In the genomic region with DNA sequence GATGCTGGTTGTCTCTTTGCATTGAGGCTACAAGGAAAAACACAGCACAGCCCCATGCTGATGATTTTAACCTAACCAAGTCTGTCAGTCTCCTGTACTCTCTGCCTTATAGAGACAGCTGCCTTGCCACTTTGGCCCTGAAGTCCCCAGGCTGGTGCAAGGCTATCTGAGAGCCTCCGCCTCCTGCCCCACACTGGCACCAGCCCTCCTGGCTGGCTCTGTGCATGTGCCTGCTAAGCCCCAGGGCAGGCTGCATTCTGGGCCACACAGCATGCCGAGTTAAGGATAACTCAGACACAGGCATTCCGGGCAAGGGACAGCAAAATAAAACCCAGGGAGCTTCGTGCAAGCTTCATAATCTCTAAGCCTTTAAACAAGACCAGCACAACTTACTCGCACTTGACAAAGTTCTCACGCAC, we compare ENCODE assay signal across 8 cellular contexts. TPM values are rescaled to one million over a fixed set of nuclear protein-coding genes. Genes with fewer than 3 reads are reported as not detected.
DNase-seq lines count a peak whose midpoint lies in the region; ATAC-seq and TF ChIP-seq lines count a peak whose summit lies in the region.

No MANE protein-coding gene starts in this region.

- H3K4me3 ChIP-seq in CD4-positive, alpha-beta memory T cell (ENCODE audit: low read length in 2 of 2), result peak overlapping the region; percentile 73 to 84
- H3K4me3 ChIP-seq in lung, result no peak overlapping the region

- peaks cover 63% of the 10 kb centered on the region for H3K4me1 ChIP-seq in CD4-positive, alpha-beta memory T cell (ENCODE audit: insufficient read depth, low read length)
- peaks cover 0 to 2% of the 10 kb centered on the region in 2 donors for H3K4me1 ChIP-seq in lung (ENCODE audit: control insufficient read depth in 2 of 2, insufficient read depth in 2 of 2, low read length in 2 of 2)

- TF ChIP-seq CTCF in lung (IDR thresholded peaks at IDR 0.05; ENCODE audit: control extremely low read depth, extremely low read depth), result no peak

- peaks cover 0 to 10% (median 2%) of the 10 kb centered on the region in 8 donors for H3K9me3 Mint-ChIP-seq in CD4-positive, alpha-beta memory T cell
- no peaks in the 10 kb centered on the region for H3K9me3 Mint-ChIP-seq in activated naive CD4-positive, alpha-beta T cell treated with anti-CD3 and anti-CD28 coated beads for 36 hours

- H3K36me3 Mint-ChIP-seq in CD4-positive, alpha-beta memory T cell, result peaks cover 24 to 52% of the 10 kb centered on the region in 2 donors
- H3K36me3 Mint-ChIP-seq in activated naive CD4-positive, alpha-beta T cell treated with anti-CD3 and anti-CD28 coated beads for 36 hours (ENCODE audit: low read depth), result peaks cover 3% of the 10 kb centered on the region

- peaks cover 1 to 3% of the 10 kb centered on the region in 2 donors for H3K27me3 Mint-ChIP-seq in CD4-positive, alpha-beta memory T cell
- no peaks in the 10 kb centered on the region for H3K27me3 Mint-ChIP-seq in activated naive CD4-positive, alpha-beta T cell treated with anti-CD3 and anti-CD28 coated beads for 36 hours (ENCODE audit: low read depth)

- H3K36me3 ChIP-seq in CD4-positive, alpha-beta memory T cell (ENCODE audit: insufficient read depth, low read length), result no peaks in the 10 kb centered on the region
- H3K36me3 ChIP-seq in lung (ENCODE audit: control insufficient read depth in 2 of 2, insufficient read depth in 2 of 2, low read length in 2 of 2), result no peaks in the 10 kb centered on the region

- peak in 2 of 5 donors; percentile 32 to 55 for DNase-seq in CD4-positive, alpha-beta memory T cell
- peak; percentile 5 to 37 for DNase-seq in Kasumi-1 (lab: John Stamatoyannopoulos, UW)
- peak; percentile 44 for DNase-seq in activated naive CD4-positive, alpha-beta T cell treated with anti-CD3 and anti-CD28 coated beads for 36 hours
- DNase-seq in lung (ENCODE audit: low spot score), result peak; percentile 32
- DNase-seq in NCI-H2227 treated with DMSO at 0.1 percent for 48 hours (lab: John Stamatoyannopoulos, UW), result no peak
- DNase-seq in pons (ENCODE audit: low spot score), result no peak

- POLR2A ChIA-PET in CD4-positive, alpha-beta memory T cell (lab: Charles Lee; ENCODE audit: partially characterized antibody), result interaction anchor here (0.6 to 21.3 kb wide), 37 partner anchors 8 to 1071 kb away, joined by 3 to 729 read pairs (median 5); no protein-coding TSS in a partner anchor

- CTCF ChIA-PET in CD4-positive, alpha-beta memory T cell (lab: Charles Lee; ENCODE audit: partially characterized antibody), result interaction anchor here (0.6 to 6.4 kb wide), 14 partner anchors 12 to 1065 kb away, joined by 3 to 108 read pairs (median 4); no protein-coding TSS in a partner anchor
- CTCF ChIA-PET in activated naive CD4-positive, alpha-beta T cell treated with anti-CD3 and anti-CD28 coated beads for 36 hours (lab: Charles Lee), result interaction anchor here (0.5 to 7.1 kb wide), 15 partner anchors 19 to 205 kb away, joined by 3 to 39 read pairs (median 4); no protein-coding TSS in a partner anchor

- ATAC-seq in lung (ENCODE audit: insufficient read depth, low FRiP score), result no peak
- ATAC-seq in GM18498 (IDR thresholded peaks at IDR 0.05; ENCODE audit: unreplicated experiment), result no peak
- ATAC-seq in HG02763 (IDR thresholded peaks at IDR 0.05; ENCODE audit: unreplicated experiment), result no peak

- H3K27ac ChIP-seq in CD4-positive, alpha-beta memory T cell (ENCODE audit: low read depth, low read length), result peak overlapping the region; percentile 82
- H3K27ac ChIP-seq in lung (ENCODE audit: low read depth in 1 of 2, low read length in 1 of 2), result peak overlapping the region in 1 of 2 donors; percentile 90

- peak overlapping the region; percentile 92 to 100 (median 99) for H3K27ac Mint-ChIP-seq in CD4-positive, alpha-beta memory T cell
- peak overlapping the region; percentile 97 for H3K27ac Mint-ChIP-seq in activated naive CD4-positive, alpha-beta T cell treated with anti-CD3 and anti-CD28 coated beads for 36 hours

- intact Hi-C loops in CD4-positive, alpha-beta memory T cell (cut with micrococcal nuclease), result loop anchor here (1.0 to 5.0 kb wide), 9 partner anchors 22 to 1506 kb away; a partner anchor contains a TSS
- intact Hi-C loops in activated naive CD4-positive, alpha-beta T cell treated with anti-CD3 and anti-CD28 coated beads for 36 hours (cut with micrococcal nuclease), result loop anchor here (1.0 to 5.0 kb wide), 10 partner anchors 24 to 569 kb away; no protein-coding TSS in a partner anchor

- peaks cover 45 to 86% (median 62%) of the 10 kb centered on the region in 4 donors for H3K4me1 Mint-ChIP-seq in CD4-positive, alpha-beta memory T cell
- H3K4me1 Mint-ChIP-seq in activated naive CD4-positive, alpha-beta T cell treated with anti-CD3 and anti-CD28 coated beads for 36 hours (ENCODE audit: low read depth), result peaks cover 79% of the 10 kb centered on the region

- peak overlapping the region; percentile 87 to 100 (median 98) for H3K4me3 Mint-ChIP-seq in CD4-positive, alpha-beta memory T cell
- H3K4me3 Mint-ChIP-seq in activated naive CD4-positive, alpha-beta T cell treated with anti-CD3 and anti-CD28 coated beads for 36 hours, result peak overlapping the region; percentile 86

- 31 to 38% methylated on average over 6 of the region's 6 CpGs for whole genome bisulfite sequencing in lung, 2 donors

- no peaks in the 10 kb centered on the region for H3K27me3 ChIP-seq in CD4-positive, alpha-beta memory T cell (ENCODE audit: insufficient read depth, low read length)
- H3K27me3 ChIP-seq in lung (ENCODE audit: control insufficient read depth, insufficient read depth), result no peaks in the 10 kb centered on the region

- no peaks in the 10 kb centered on the region for H3K9me3 ChIP-seq in CD4-positive, alpha-beta memory T cell (ENCODE audit: control insufficient read depth in 1 of 2, low read length in 2 of 2)
- no peaks in the 10 kb centered on the region for H3K9me3 ChIP-seq in lung (ENCODE audit: control insufficient read depth in 2 of 2, insufficient read depth in 1 of 2, low read length in 1 of 2)

RNA-seq across cellular contexts. Expression of a gene that starts 0.9 kb away (rescaled TPM):
- total RNA-seq in CD4-positive, alpha-beta memory T cell, result 10 to 100 TPM; 86.1 to 96.3 TPM
- 10 to 100 TPM in 1 of 2 donors, 1 to 10 TPM in 1; 6.0 to 26.7 TPM for polyA plus RNA-seq in CD4-positive, alpha-beta memory T cell
- 10 to 100 TPM; 36.9 to 41.0 TPM for total RNA-seq in activated naive CD4-positive, alpha-beta T cell treated with anti-CD3 and anti-CD28 coated beads for 36 hours
- 100 to 1,000 TPM in 1 of 2 donors, 10 to 100 TPM in 1; 39.4 to 100 TPM for total RNA-seq in lung
- polyA plus RNA-seq in lung, result 10 to 100 TPM; 23.3 to 27.4 TPM

Comparison
In these comparisons a context has a peak if more than half of its experiments do, and no peak if none do; other contexts are left out.
1. DNase-seq: peak in Kasumi-1 (2 of 2), activated naive CD4-positive, alpha-beta T cell treated with anti-CD3 and anti-CD28 coated beads for 36 hours (single experiment) and lung (single experiment); none in NCI-H2227 treated with DMSO at 0.1 percent for 48 hours (single experiment) and pons (single experiment).